36 cellular contexts compared by ENCODE assay signal in the genomic region with DNA sequence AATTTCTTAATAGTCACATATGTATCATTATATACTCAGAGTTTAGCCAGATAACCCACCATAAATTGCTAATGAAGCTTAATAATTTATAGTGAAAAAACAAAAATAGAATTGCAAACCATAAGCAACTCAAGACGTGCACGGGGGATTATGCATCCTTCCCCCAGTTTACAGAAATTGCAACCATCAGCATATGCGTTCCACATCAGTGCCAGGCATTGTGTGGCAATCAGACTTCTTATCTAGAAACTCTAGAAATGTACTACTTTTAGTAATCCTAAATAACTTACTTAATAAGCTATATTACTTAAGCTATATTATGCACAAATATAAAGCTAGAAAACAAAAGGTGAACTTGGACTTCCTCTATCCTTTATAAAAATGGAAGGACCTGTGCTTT.
"Had no signal": no experiment of that assay in that cellular context is flagged by ENCODE, and none has a peak within 500 bp of the region (broad histone marks: within the 10 kb centered on the region; RNA-seq: fewer than 3 reads in every experiment).

No MANE protein-coding gene starts in this region.

- H3K4me3 ChIP-seq: body of pancreas, breast epithelium had no signal

- H3K9me3 ChIP-seq: body of pancreas, breast epithelium had no signal

- H3K9me3 Mint-ChIP-seq: activated naive CD4-positive, alpha-beta T cell treated with anti-CD3 and anti-CD28 coated beads, Interleukin-2, amount 50 U/mL, for 24 hours; activated T-cell treated with anti-CD3 and anti-CD28 coated beads, Interleukin-2, amount 50 U/mL, for 4 hours; activated T-helper 17 cell treated with anti-CD3 and anti-CD28 coated beads, Interleukin-2, amount 50 U/mL, for 72 hours; T-helper 2 cell treated with Interferon-gamma antibody and Interleukin-4, amounts not matched to agents 5 μg/mL and 100 μg/mL, for 36 hours had no signal

- ATAC-seq: activated CD8-positive, alpha-beta T cell treated with anti-CD3 and anti-CD28 coated beads for 36 hours; activated naive CD8-positive, alpha-beta T cell treated with anti-CD3 and anti-CD28 coated beads, Interleukin-2, amount 50 U/mL, for 24 hours; activated T-cell treated with anti-CD3 and anti-CD28 coated beads, Interleukin-2, amount 50 U/mL, for 4 hours; activated T-cell treated with anti-CD3 and anti-CD28 coated beads, Interleukin-2, amount 50 U/mL, for 72 hours; activated T-helper 17 cell treated with anti-CD3 and anti-CD28 coated beads, Interleukin-2, amount 50 U/mL, for 72 hours; body of pancreas had no signal

- FAIRE-seq: astrocyte, TTC549 had no signal

- H3K4me1 ChIP-seq: body of pancreas, breast epithelium had no signal

- H3K27ac ChIP-seq: body of pancreas, brain microvascular endothelial cell, breast epithelium, VCaP had no signal

- H3K4me3 Mint-ChIP-seq: activated B cell treated with CpG ODN at 0.5 μM for 24 hours; activated CD4-positive, alpha-beta memory T cell treated with anti-CD3 and anti-CD28 coated beads for 36 hours; activated CD4-positive, alpha-beta T cell treated with anti-CD3 and anti-CD28 coated beads, Interleukin-2, amount 10 ng/mL, durations not matched to agents 24 days and 14 days; activated CD8-positive, alpha-beta T cell treated with anti-CD3 and anti-CD28 coated beads for 36 hours; activated naive CD4-positive, alpha-beta T cell treated with anti-CD3 and anti-CD28 coated beads, Interleukin-2, amount 10 ng/mL, durations not matched to agents 7 days and 5 days; activated naive CD4-positive, alpha-beta T cell treated with anti-CD3 and anti-CD28 coated beads, Interleukin-2, amount 50 U/mL, for 24 hours; activated naive CD8-positive, alpha-beta T cell; activated naive CD8-positive, alpha-beta T cell treated with anti-CD3 and anti-CD28 coated beads, Interleukin-2, amount 10 ng/mL, durations not matched to agents 7 days and 5 days; activated naive CD8-positive, alpha-beta T cell treated with anti-CD3 and anti-CD28 coated beads, Interleukin-2, amount 50 U/mL, for 24 hours; activated T-cell treated with anti-CD3 and anti-CD28 coated beads, Interleukin-2, amount 50 U/mL, for 4 hours; activated T-cell treated with anti-CD3 and anti-CD28 coated beads, Interleukin-2, amount 50 U/mL, for 72 hours; activated T-helper 1 cell treated with anti-CD3 and anti-CD28 coated beads, Interleukin-12 subunit alpha, Interleukin-12 subunit beta, Interleukin-2, Interleukin-4 antibody, amounts not matched to agents 30 ng/mL and 10 ng/mL and 1 ng/mL, durations not matched to agents 14 hours and 24 hours and 36 hours; activated T-helper 17 cell treated with anti-CD3 and anti-CD28 coated beads, Interleukin-2, amount 50 U/mL, for 72 hours; T-helper 1 cell treated with Interleukin-12 subunit alpha and Interleukin-12 subunit beta and Interleukin-4 antibody, amounts not matched to agents 30 μg/mL and 1 μg/mL, for 36 hours; T-helper 2 cell treated with Interferon-gamma antibody and Interleukin-4, amounts not matched to agents 5 μg/mL and 100 μg/mL, for 36 hours had no signal

- H3K27me3 Mint-ChIP-seq: activated B cell treated with CpG ODN at 0.5 μM for 24 hours; activated CD4-positive, alpha-beta memory T cell treated with anti-CD3 and anti-CD28 coated beads for 36 hours; activated CD4-positive, alpha-beta T cell treated with anti-CD3 and anti-CD28 coated beads, Interleukin-2, amount 10 ng/mL, durations not matched to agents 24 days and 14 days; activated CD8-positive, alpha-beta T cell treated with anti-CD3 and anti-CD28 coated beads for 36 hours; activated naive CD4-positive, alpha-beta T cell treated with anti-CD3 and anti-CD28 coated beads, Interleukin-2, amount 10 ng/mL, durations not matched to agents 7 days and 5 days; activated naive CD4-positive, alpha-beta T cell treated with anti-CD3 and anti-CD28 coated beads, Interleukin-2, amount 50 U/mL, for 24 hours; activated naive CD8-positive, alpha-beta T cell; activated naive CD8-positive, alpha-beta T cell treated with anti-CD3 and anti-CD28 coated beads, Interleukin-2, amount 10 ng/mL, durations not matched to agents 7 days and 5 days; activated naive CD8-positive, alpha-beta T cell treated with anti-CD3 and anti-CD28 coated beads, Interleukin-2, amount 50 U/mL, for 24 hours; activated T-helper 17 cell treated with anti-CD3 and anti-CD28 coated beads, Interleukin-2, amount 50 U/mL, for 72 hours had no signal

- H3K36me3 ChIP-seq: brain microvascular endothelial cell, breast epithelium had no signal

- H3K27me3 ChIP-seq: body of pancreas, brain microvascular endothelial cell, breast epithelium had no signal

- DNase-seq: activated B cell treated with CpG ODN at 0.5 μM for 24 hours; activated CD4-positive, alpha-beta memory T cell treated with anti-CD3 and anti-CD28 coated beads for 36 hours; activated CD4-positive, alpha-beta T cell treated with anti-CD3 and anti-CD28 coated beads for 4 hours; activated CD4-positive, alpha-beta T cell treated with anti-CD3 and anti-CD28 coated beads, Interleukin-2, amount 10 ng/mL, durations not matched to agents 24 days and 14 days; activated CD4-positive, alpha-beta T cell treated with anti-CD3 and anti-CD28 coated beads, Interleukin-2, amount 50 U/mL, for 1 hour; activated CD4-positive, alpha-beta T cell treated with anti-CD3 and anti-CD28 coated beads, Interleukin-2, amount 50 U/mL, for 4 hours; activated CD4-positive, CD25-positive, alpha-beta regulatory T cell treated with anti-CD3 and anti-CD28 coated beads, Interleukin-2, amount 50 U/mL, for 72 hours; activated CD8-positive, alpha-beta memory T cell treated with anti-CD3 and anti-CD28 coated beads, Interleukin-2, amount 50 U/mL, for 4 hours; activated CD8-positive, alpha-beta T cell treated with anti-CD3 and anti-CD28 coated beads for 36 hours; activated effector memory CD4-positive, alpha-beta T cell treated with anti-CD3 and anti-CD28 coated beads, Interleukin-2, amount 50 U/mL, for 16 hours; activated naive CD4-positive, alpha-beta T cell treated with anti-CD3 and anti-CD28 coated beads, Interleukin-2, amount 10 ng/mL, durations not matched to agents 7 days and 5 days; activated naive CD4-positive, alpha-beta T cell treated with Interleukin-2 at 50 U/mL for 16 hours; activated naive CD8-positive, alpha-beta T cell treated with anti-CD3 and anti-CD28 coated beads, Interleukin-2, amount 10 ng/mL, durations not matched to agents 7 days and 5 days; activated naive CD8-positive, alpha-beta T cell treated with anti-CD3 and anti-CD28 coated beads, Interleukin-2, amount 50 U/mL, for 24 hours; activated T-cell treated with anti-CD3 and anti-CD28 coated beads for 4 hours; activated T-cell treated with anti-CD3 and anti-CD28 coated beads, Interleukin-2, amount 50 U/mL, for 1 hour; activated T-cell treated with anti-CD3 and anti-CD28 coated beads, Interleukin-2, amount 50 U/mL, for 4 hours; activated T-cell treated with anti-CD3 and anti-CD28 coated beads, Interleukin-2, amount 50 U/mL, for 72 hours; amniotic stem cell; aorta; body of pancreas; brain microvascular endothelial cell; central memory CD4-positive, alpha-beta T cell; T-helper 1 cell; T-helper 2 cell; T-helper 9 cell had no signal

- H3K27ac Mint-ChIP-seq: activated B cell treated with CpG ODN at 0.5 μM for 24 hours; activated CD4-positive, alpha-beta memory T cell treated with anti-CD3 and anti-CD28 coated beads for 36 hours; activated CD4-positive, alpha-beta T cell treated with anti-CD3 and anti-CD28 coated beads, Interleukin-2, amount 10 ng/mL, durations not matched to agents 24 days and 14 days; activated CD8-positive, alpha-beta T cell treated with anti-CD3 and anti-CD28 coated beads for 36 hours; activated naive CD4-positive, alpha-beta T cell treated with anti-CD3 and anti-CD28 coated beads, Interleukin-2, amount 10 ng/mL, durations not matched to agents 7 days and 5 days; activated naive CD4-positive, alpha-beta T cell treated with anti-CD3 and anti-CD28 coated beads, Interleukin-2, amount 50 U/mL, for 24 hours; activated naive CD8-positive, alpha-beta T cell; activated naive CD8-positive, alpha-beta T cell treated with anti-CD3 and anti-CD28 coated beads, Interleukin-2, amount 10 ng/mL, durations not matched to agents 7 days and 5 days; activated naive CD8-positive, alpha-beta T cell treated with anti-CD3 and anti-CD28 coated beads, Interleukin-2, amount 50 U/mL, for 24 hours; activated T-cell treated with anti-CD3 and anti-CD28 coated beads, Interleukin-2, amount 50 U/mL, for 72 hours; activated T-helper 1 cell treated with anti-CD3 and anti-CD28 coated beads, Interleukin-12 subunit alpha, Interleukin-12 subunit beta, Interleukin-2, Interleukin-4 antibody, amounts not matched to agents 30 ng/mL and 10 ng/mL and 1 ng/mL, durations not matched to agents 14 hours and 24 hours and 36 hours; activated T-helper 17 cell treated with anti-CD3 and anti-CD28 coated beads, Interleukin-2, amount 50 U/mL, for 72 hours; T-helper 1 cell treated with Interleukin-12 subunit alpha and Interleukin-12 subunit beta and Interleukin-4 antibody, amounts not matched to agents 30 μg/mL and 1 μg/mL, for 36 hours; T-helper 2 cell treated with Interferon-gamma antibody and Interleukin-4, amounts not matched to agents 5 μg/mL and 100 μg/mL, for 36 hours had no signal
